15 cellular contexts compared by ENCODE assay signal in genomic region chr7:100490483-100491191, GRCh38. TPM values are rescaled to one million over a fixed set of nuclear protein-coding genes. Genes with fewer than 3 reads are reported as not detected.
A peak's percentile ranks its signal among the peaks of the same experiment; 100 is the strongest.
DNase-seq lines count a peak whose midpoint lies in the region; ATAC-seq and TF ChIP-seq lines count a peak whose summit lies in the region.
"Had no signal": no experiment of that assay in that cellular context is flagged by ENCODE, and none has a peak within 500 bp of the region (broad histone marks: within the 10 kb centered on the region; RNA-seq: fewer than 3 reads in every experiment).

No MANE protein-coding gene starts in this region.

- H3K36me3 ChIP-seq in neuronal stem cell (replicated peaks in 1 of 2; ENCODE audit: control insufficient read depth in 2 of 2, insufficient read depth in 2 of 2, low read length in 2 of 2): peaks cover 2 to 12% of the 10 kb centered on the region in 2 donors
- H3K36me3 ChIP-seq: tibial artery had no signal

- H3K18ac ChIP-seq in neuronal stem cell (ENCODE audit: low read length): peak overlapping the region; percentile 96

- peak overlapping the region; percentile 46 for H3K4me2 ChIP-seq in neuronal stem cell (ENCODE audit: insufficient read depth, low read length, poor library complexity, severe bottlenecking)

- H2BK12ac ChIP-seq in neuronal stem cell (ENCODE audit: low read length): peak overlapping the region; percentile 100

- H2AK5ac ChIP-seq in neuronal stem cell (ENCODE audit: low read depth, low read length): peak overlapping the region; percentile 98

- no peaks in the 10 kb centered on the region for H3K9me3 ChIP-seq in neuronal stem cell (replicated peaks in 1 of 2; ENCODE audit: control insufficient read depth in 2 of 2, insufficient read depth in 1 of 2, low read depth in 1 of 2, low read length in 2 of 2)
- H3K9me3 ChIP-seq: tibial artery had no signal

- H3K79me1 ChIP-seq in neuronal stem cell (ENCODE audit: low read depth, low read length): peaks cover 5% of the 10 kb centered on the region

- peak overlapping the region; percentile 98 for H2BK120ac ChIP-seq in neuronal stem cell (ENCODE audit: low read depth, low read length)

- H3K14ac ChIP-seq in neuronal stem cell (ENCODE audit: low read length): peak overlapping the region; percentile 49

- peak; percentile 36 for DNase-seq in D341Med (ENCODE audit: low spot score)
- peak in 2 of 3 experiments; percentile 91 to 94 for DNase-seq in NCI-H1417 (lab: John Stamatoyannopoulos, UW)
- no peak for DNase-seq in dorsolateral prefrontal cortex
- DNase-seq in neuronal stem cell (ENCODE audit: low spot score): no peak
- DNase-seq in NCI-H2029 (lab: John Stamatoyannopoulos, UW): no peak
- no peak for DNase-seq in NCI-H2171 (lab: John Stamatoyannopoulos, UW)
- DNase-seq: activated T-cell treated with anti-CD3 and anti-CD28 coated beads for 4 hours, immature natural killer cell, left ventricle myocardium superior, tibial artery had no signal

- peak overlapping the region; percentile 16 for H3K23ac ChIP-seq in neuronal stem cell (ENCODE audit: low read depth, low read length, poor library complexity)

- H3K4me3 ChIP-seq in dorsolateral prefrontal cortex (peak overlapping the region in 36 of 59 donors; percentile 3 to 55 (median 30)), neuronal stem cell (ENCODE audit: low read length in 2 of 2) (no peak overlapping the region)
- H3K4me3 ChIP-seq: GM23248, tibial artery had no signal

- peak overlapping the region; percentile 78 for H3K9ac ChIP-seq in neuronal stem cell (ENCODE audit: low read depth, low read length, poor library complexity)
- H3K9ac ChIP-seq: GM23248 had no signal

- H4K91ac ChIP-seq in neuronal stem cell (ENCODE audit: low read depth, low read length, poor library complexity): peak overlapping the region; percentile 99

- H4K8ac ChIP-seq in neuronal stem cell (ENCODE audit: low read depth, low read length): no peak overlapping the region

- H2BK15ac ChIP-seq in neuronal stem cell (ENCODE audit: low read length): peak overlapping the region; percentile 76

- peak overlapping the region; percentile 84 for H3K4ac ChIP-seq in neuronal stem cell (ENCODE audit: low read length)

- no peak for ATAC-seq in GM19455 (IDR thresholded peaks at IDR 0.05; ENCODE audit: unreplicated experiment)
- ATAC-seq in HG02798 (IDR thresholded peaks at IDR 0.05; ENCODE audit: poor library complexity, unreplicated experiment): no peak
- ATAC-seq: left ventricle myocardium superior had no signal

- H3K27ac ChIP-seq in dorsolateral prefrontal cortex (peak overlapping the region in 22 of 59 donors; percentile 0 to 76 (median 50)), neuronal stem cell (replicated peaks; ENCODE audit: low read length) (peak overlapping the region; percentile 72)
- H3K27ac ChIP-seq: GM23248, tibial artery, VCaP had no signal

- H2AFZ ChIP-seq in neuronal stem cell (ENCODE audit: low read length): no peak overlapping the region
- H2AFZ ChIP-seq: GM23248 had no signal

- no peak for TF ChIP-seq CTCF in dorsolateral prefrontal cortex (IDR thresholded peaks at IDR 0.05 in 54 of 56, conservative IDR thresholded peaks at IDR 0.05 in 2 of 56; ENCODE audit: low read depth in 1 of 56, partially characterized antibody in 56 of 56)

- intact Hi-C loops in dorsolateral prefrontal cortex (cut with DNase I): loop anchor here in 1 of 2 donors (5.0 kb wide), 1 partner anchor 72 kb away; no protein-coding TSS in a partner anchor

- H3K4me1 ChIP-seq in neuronal stem cell (ENCODE audit: control insufficient read depth in 2 of 2, insufficient read depth in 1 of 2, low read depth in 1 of 2, low read length in 2 of 2): peaks cover 32 to 38% of the 10 kb centered on the region in 2 donors

- H2BK5ac ChIP-seq in neuronal stem cell (ENCODE audit: low read length): peak overlapping the region; percentile 71

- H3K27me3 ChIP-seq in dorsolateral prefrontal cortex: no peaks in the 10 kb centered on the region
- no peaks in the 10 kb centered on the region for H3K27me3 ChIP-seq in neuronal stem cell (ENCODE audit: control insufficient read depth in 3 of 3, insufficient read depth in 3 of 3, low read depth in 1 of 3, low read length in 3 of 3)

- WGBS in neuronal stem cell (ENCODE audit: extremely low coverage in 2 of 2, insufficient read length in 2 of 2, insufficient replicate concordance in 1 of 2), 2 donors: no CpG with 5 or more reads among the region's 25 CpGs

RNA-seq across cellular contexts. Expression of gene NYAP1, which starts 6.9 kb away (rescaled TPM):
- 10 to 100 TPM; 19.9 to 89.5 (median 61.4) TPM for total RNA-seq in dorsolateral prefrontal cortex
- polyA plus RNA-seq in neuronal stem cell (2013, experiment 1 of 2): 4.4 TPM
- 4.5 TPM for polyA plus RNA-seq in neuronal stem cell (2013, experiment 2 of 2)
- total RNA-seq: GM23248; T-helper 1 cell treated with Interleukin-12 subunit alpha and Interleukin-12 subunit beta and Interleukin-4 antibody, amounts not matched to agents 30 ng/mL and 1 ng/mL, for 36 hours had no signal
- polyA plus RNA-seq: GM23248, immature natural killer cell had no signal

RNA-seq across cellular contexts. Expression of gene TSC22D4, which starts 11.6 kb away (rescaled TPM):
- total RNA-seq in dorsolateral prefrontal cortex: 100 to 1,000 TPM; 142 to 595 (median 270) TPM
- 17.3 TPM for polyA plus RNA-seq in neuronal stem cell (2013, experiment 1 of 2)
- polyA plus RNA-seq in neuronal stem cell (2013, experiment 2 of 2): 16.1 TPM

RNA-seq across cellular contexts. Expression of gene SPACDR, which starts 26.6 kb away (rescaled TPM):
- 10 to 100 TPM in 34 of 120 experiments, 1 to 10 TPM in 85, not detected in 1; 1.4 to 43.4 (median 7.0) TPM for total RNA-seq in dorsolateral prefrontal cortex
- 1.6 TPM for polyA plus RNA-seq in neuronal stem cell (2013, experiment 1 of 2)
- 1.2 TPM for polyA plus RNA-seq in neuronal stem cell (2013, experiment 2 of 2)
- total RNA-seq: GM23248 had no signal

RNA-seq across cellular contexts. Expression of gene AGFG2, which starts 48.4 kb away (rescaled TPM):
- total RNA-seq in dorsolateral prefrontal cortex: 100 to 1,000 TPM in 1 of 120 experiments, 10 to 100 TPM in 119; 26.9 to 118 (median 44.7) TPM
- 3.2 TPM for polyA plus RNA-seq in neuronal stem cell (2013, experiment 1 of 2)
- polyA plus RNA-seq in neuronal stem cell (2013, experiment 2 of 2): 4.6 TPM

RNA-seq across cellular contexts. Expression of gene PPP1R35, which starts 54.3 kb away (rescaled TPM):
- 10 to 100 TPM in 117 of 120 experiments, 1 to 10 TPM in 3; 6.8 to 26.4 (median 17.4) TPM for total RNA-seq in dorsolateral prefrontal cortex
- 72.3 TPM for polyA plus RNA-seq in neuronal stem cell (2013, experiment 1 of 2)
- 69.0 TPM for polyA plus RNA-seq in neuronal stem cell (2013, experiment 2 of 2)

Comparison
In these comparisons a context has a peak if more than half of its experiments do, and no peak if none do; other contexts are left out.
1. DNase-seq: peak in D341Med (single experiment) and NCI-H1417 (2 of 3); none in dorsolateral prefrontal cortex (0 of 10), neuronal stem cell (single experiment), NCI-H2029 (single experiment) and NCI-H2171 (single experiment).
2. H3K4me3 ChIP-seq: peak in dorsolateral prefrontal cortex (36 of 59); none in neuronal stem cell (0 of 2).